In genomic region chr5:135264451-135265445, GRCh38 we compare ENCODE assay signal across 19 cellular contexts.
A peak's percentile ranks its signal among the peaks of the same experiment; 100 is the strongest.
DNase-seq lines count a peak whose midpoint lies in the region; FAIRE-seq and TF ChIP-seq lines count a peak whose summit lies in the region.
"Had no signal": no experiment of that assay in that cellular context is flagged by ENCODE, and none has a peak within 500 bp of the region (broad histone marks: within the 10 kb centered on the region; RNA-seq: fewer than 3 reads in every experiment).

No MANE protein-coding gene starts in this region.

- no peaks in the 10 kb centered on the region for H3K27me3 ChIP-seq in WERI-Rb-1 (ENCODE audit: insufficient read depth, low read depth, severe bottlenecking)
- H3K27me3 ChIP-seq: MG63 had no signal

- H3K36me3 ChIP-seq in WERI-Rb-1 (no peaks in the 10 kb centered on the region), mesodermal cell (ENCODE audit: control insufficient read depth, insufficient read depth, low read length) (no peaks in the 10 kb centered on the region)
- H3K36me3 ChIP-seq: MG63 had no signal

- H3K4me3 ChIP-seq in WERI-Rb-1 (ENCODE audit: low read depth, low read length): peak overlapping the region; percentile 36
- no peak overlapping the region for H3K4me3 ChIP-seq in mesodermal cell (ENCODE audit: extremely low read depth, insufficient read depth, low read length, poor library complexity, severe bottlenecking)
- H3K4me3 ChIP-seq: lung, MG63 had no signal

- TF ChIP-seq POLR2A in H54 (IDR thresholded peaks at IDR 0.05; ENCODE audit: low read depth, low read length): no peak

- H3K9me3 Mint-ChIP-seq in type B pancreatic cell: peaks cover 5% of the 10 kb centered on the region
- H3K9me3 Mint-ChIP-seq: activated CD4-positive, alpha-beta memory T cell treated with anti-CD3 and anti-CD28 coated beads, Interleukin-2, amount 10 ng/mL, durations not matched to agents 7 days and 5 days had no signal

- no peaks in the 10 kb centered on the region for H3K27me3 Mint-ChIP-seq in type B pancreatic cell

- peak overlapping the region; percentile 97 for H3K27ac ChIP-seq in WERI-Rb-1
- peak overlapping the region; percentile 24 for H3K27ac ChIP-seq in mesodermal cell (ENCODE audit: low read depth, low read length, severe bottlenecking)

- DNase-seq in H54 (ENCODE audit: insufficient read length, low spot score) (no peak), WERI-Rb-1 (peak; percentile 85), type B pancreatic cell (ENCODE audit: extremely low spot score, unreplicated experiment) (no peak), NCI-H1417 (lab: John Stamatoyannopoulos, UW) (no peak)
- no peak for DNase-seq in stimulated activated CD4-positive, alpha-beta T cell treated with anti-CD3 and anti-CD28 coated beads, Interleukin-4, amount 100 ng/mL, for 4 hours
- no peak for DNase-seq in activated CD8-positive, alpha-beta memory T cell treated with anti-CD3 and anti-CD28 coated beads, Interleukin-2, amount 50 U/mL, for 4 hours
- DNase-seq: activated CD4-positive, alpha-beta memory T cell treated with anti-CD3 and anti-CD28 coated beads, Interleukin-2, amount 10 ng/mL, durations not matched to agents 7 days and 5 days; activated naive CD4-positive, alpha-beta T cell; AML-193; amniotic stem cell; H9; MG63; NCI-H146; right cardiac atrium had no signal

- FAIRE-seq in H54 (lab: Jason Lieb, UNC): peak; percentile 68
- FAIRE-seq: frontal cortex, keratinocyte had no signal

- peak overlapping the region; percentile 4 for H3K4me3 Mint-ChIP-seq in type B pancreatic cell
- H3K4me3 Mint-ChIP-seq: activated CD4-positive, alpha-beta memory T cell treated with anti-CD3 and anti-CD28 coated beads, Interleukin-2, amount 10 ng/mL, durations not matched to agents 7 days and 5 days; H9; stimulated activated memory B cell treated with anti-CD40 and anti-IgM and Interleukin-4, amounts not matched to agents 10 μg/mL and 1 μg/mL and 100 μg/mL, for 72 hours had no signal

- H3K4me1 ChIP-seq in mesodermal cell (ENCODE audit: control insufficient read depth, insufficient read depth, low read length, poor library complexity, severe bottlenecking): peaks cover 28% of the 10 kb centered on the region

- 88 to 91% methylated on average over 13 to 14 of the region's 17 CpGs for WGBS in mesodermal cell (ENCODE audit: insufficient coverage in 2 of 2), 2 experiments

- peaks cover 6% of the 10 kb centered on the region for H3K9me3 ChIP-seq in WERI-Rb-1 (ENCODE audit: severe bottlenecking)
- peaks cover 4% of the 10 kb centered on the region for H3K9me3 ChIP-seq in mesodermal cell (ENCODE audit: control insufficient read depth, low read length)

- TF ChIP-seq CTCF in WERI-Rb-1 (IDR thresholded peaks at IDR 0.05; ENCODE audit: low read depth, low read length) (peak; percentile 49), type B pancreatic cell (conservative IDR thresholded peaks at IDR 0.05) (no peak)

- no peak overlapping the region for H3K27ac Mint-ChIP-seq in type B pancreatic cell
- H3K27ac Mint-ChIP-seq: activated CD4-positive, alpha-beta memory T cell treated with anti-CD3 and anti-CD28 coated beads, Interleukin-2, amount 10 ng/mL, durations not matched to agents 7 days and 5 days; H9; stimulated activated memory B cell treated with anti-CD40 and anti-IgM and Interleukin-4, amounts not matched to agents 10 μg/mL and 1 μg/mL and 100 μg/mL, for 72 hours had no signal

- H3K4me1 Mint-ChIP-seq in type B pancreatic cell (ENCODE audit: unreplicated experiment): peaks cover 26% of the 10 kb centered on the region
- H3K4me1 Mint-ChIP-seq: activated CD4-positive, alpha-beta memory T cell treated with anti-CD3 and anti-CD28 coated beads, Interleukin-2, amount 10 ng/mL, durations not matched to agents 7 days and 5 days; H9; stimulated activated memory B cell treated with anti-CD40 and anti-IgM and Interleukin-4, amounts not matched to agents 10 μg/mL and 1 μg/mL and 100 μg/mL, for 72 hours had no signal

- no peaks in the 10 kb centered on the region for H3K36me3 Mint-ChIP-seq in type B pancreatic cell
- H3K36me3 Mint-ChIP-seq: stimulated activated memory B cell treated with anti-CD40 and anti-IgM and Interleukin-4, amounts not matched to agents 10 μg/mL and 1 μg/mL and 100 μg/mL, for 72 hours had no signal
